In genomic region chr14:72615511-72616121, GRCh38 we compare ENCODE assay signal across 8 cellular contexts.
DNase-seq lines count a peak whose midpoint lies in the region; ATAC-seq and TF ChIP-seq lines count a peak whose summit lies in the region.

No MANE protein-coding gene starts in this region.

- ATAC-seq in left lung: peak; percentile 19
- ATAC-seq in HG03025 (IDR thresholded peaks at IDR 0.05; ENCODE audit: low FRiP score, unreplicated experiment): no peak
- ATAC-seq in HG03139 (IDR thresholded peaks at IDR 0.05; ENCODE audit: unreplicated experiment): no peak

- H3K27me3 ChIP-seq in left lung: no peaks in the 10 kb centered on the region

- no peak overlapping the region for H3K4me3 ChIP-seq in left lung

- H3K4me1 ChIP-seq in left lung: no peaks in the 10 kb centered on the region

- H3K9me3 ChIP-seq in left lung: no peaks in the 10 kb centered on the region

- peak; percentile 2 for DNase-seq in stimulated activated CD4-positive, alpha-beta T cell treated with anti-CD3 and anti-CD28 coated beads, Interleukin-4, amount 100 ng/mL, for 24 hours
- no peak for DNase-seq in stimulated activated CD4-positive, alpha-beta T cell treated with anti-CD3 and anti-CD28 coated beads, Interleukin-4, amount 100 ng/mL, for 4 hours
- DNase-seq in cerebellum (ENCODE audit: low spot score): peak; percentile 40
- DNase-seq in left lung: no peak
- no peak for DNase-seq in T-helper 9 cell
- no peak for DNase-seq in SIG-M5 (lab: John Stamatoyannopoulos, UW)

- H3K36me3 ChIP-seq in left lung: no peaks in the 10 kb centered on the region

- H3K27ac ChIP-seq in left lung: no peak overlapping the region

- no peak for TF ChIP-seq CTCF in left lung (IDR thresholded peaks at IDR 0.05)

- intact Hi-C loops in left lung (cut with DNase I): no loop called here

Comparison
In these comparisons a context has a peak if more than half of its experiments do, and no peak if none do; other contexts are left out.
1. DNase-seq: peak in stimulated activated CD4-positive, alpha-beta T cell treated with anti-CD3 and anti-CD28 coated beads, Interleukin-4, amount 100 ng/mL, for 24 hours (single experiment) and cerebellum (single experiment); none in stimulated activated CD4-positive, alpha-beta T cell treated with anti-CD3 and anti-CD28 coated beads, Interleukin-4, amount 100 ng/mL, for 4 hours (0 of 2), left lung (0 of 2), T-helper 9 cell (single experiment) and SIG-M5 (single experiment).